Comparison of ENCODE assay signal across 24 cellular contexts in the genomic region with DNA sequence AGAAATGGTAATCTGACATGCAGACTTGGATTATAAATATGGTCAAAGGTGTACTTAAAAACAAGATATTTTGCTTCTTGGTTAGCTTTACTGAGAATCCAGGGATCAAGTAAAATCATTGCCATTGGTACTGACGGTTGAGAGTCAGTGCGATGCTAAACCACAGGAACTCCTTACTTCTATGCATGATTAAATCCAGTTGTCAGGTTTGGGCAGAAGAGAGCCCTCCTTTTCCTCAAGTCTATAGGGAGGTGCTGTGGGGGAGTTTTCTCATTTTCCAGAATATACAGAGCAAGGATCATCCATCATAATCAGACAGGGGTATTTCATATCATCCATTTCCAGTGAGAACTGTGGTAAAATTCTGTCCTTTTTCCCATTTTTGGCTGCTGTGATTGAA.
A peak's percentile ranks its signal among the peaks of the same experiment; 100 is the strongest.
DNase-seq lines count a peak whose midpoint lies in the region; ATAC-seq lines count a peak whose summit lies in the region.
"Had no signal": no experiment of that assay in that cellular context is flagged by ENCODE, and none has a peak within 500 bp of the region (broad histone marks: within the 10 kb centered on the region; RNA-seq: fewer than 3 reads in every experiment).

No MANE protein-coding gene starts in this region.

- no peaks in the 10 kb centered on the region for H3K36me3 ChIP-seq in BLaER1
- H3K36me3 ChIP-seq in BLaER1 treated with 17β-estradiol and CSF1 and Interleukin-3, amounts not matched to agents 10 nM and 100 nM, result no peaks in the 10 kb centered on the region
- H3K36me3 ChIP-seq: BE2C had no signal

- DNase-seq in amniotic epithelial cell (ENCODE audit: low read depth) (peak; percentile 44), glomerular visceral epithelial cell (ENCODE audit: extremely low spot score) (peak; percentile 11), NCI-H146 (lab: John Stamatoyannopoulos, UW) (no peak), mucosa of gallbladder (ENCODE audit: low spot score) (no peak)
- DNase-seq in activated CD4-positive, CD25-positive, alpha-beta regulatory T cell (lab: John Stamatoyannopoulos, UW), result no peak
- DNase-seq: 8988T; ACHN; BE2C; C1 segment of cervical spinal cord; CD4-positive, alpha-beta memory T cell; CD4-positive, CD25-positive, alpha-beta regulatory T cell; CD8-positive, alpha-beta memory T cell; COR-L47; DMS 273 treated with DMSO at 0.1 percent for 48 hours; DMS153; DMS53; DMS79; DND-41; EL; GDM1 had no signal

- H3K27ac ChIP-seq in BLaER1, result no peak overlapping the region
- no peak overlapping the region for H3K27ac ChIP-seq in BLaER1 treated with 17β-estradiol and CSF1 and Interleukin-3, amounts not matched to agents 10 nM and 100 nM

- no peaks in the 10 kb centered on the region for H4K20me1 ChIP-seq in BLaER1
- no peaks in the 10 kb centered on the region for H4K20me1 ChIP-seq in BLaER1 treated with 17β-estradiol and CSF1 and Interleukin-3, amounts not matched to agents 10 nM and 100 nM

- no peak for ATAC-seq in HG03045 (IDR thresholded peaks at IDR 0.05; ENCODE audit: unreplicated experiment)
- ATAC-seq: GM12878 had no signal

- H3K27me3 ChIP-seq in BLaER1, result no peaks in the 10 kb centered on the region
- no peaks in the 10 kb centered on the region for H3K27me3 ChIP-seq in BLaER1 treated with 17β-estradiol and CSF1 and Interleukin-3, amounts not matched to agents 10 nM and 100 nM
- H3K27me3 ChIP-seq: BE2C had no signal

- H3K4me2 ChIP-seq in BLaER1, result peak overlapping the region; percentile 32
- H3K4me2 ChIP-seq in BLaER1 treated with 17β-estradiol and CSF1 and Interleukin-3, amounts not matched to agents 10 nM and 100 nM, result peak overlapping the region in 7 of 11 experiments; percentile 27 to 51 (median 36); a peak in 13 of 22 replicates

- no peak overlapping the region for H3K9ac ChIP-seq in BLaER1
- H3K9ac ChIP-seq in BLaER1 treated with 17β-estradiol and CSF1 and Interleukin-3, amounts not matched to agents 10 nM and 100 nM, result no peak overlapping the region

- H3K4me3 ChIP-seq in BLaER1, result no peak overlapping the region
- no peak overlapping the region for H3K4me3 ChIP-seq in BLaER1 treated with 17β-estradiol and CSF1 and Interleukin-3, amounts not matched to agents 10 nM and 100 nM
- H3K4me3 ChIP-seq: GM12878 had no signal

- H3K9me3 ChIP-seq in BLaER1, result no peaks in the 10 kb centered on the region
- H3K9me3 ChIP-seq in BLaER1 treated with 17β-estradiol and CSF1 and Interleukin-3, amounts not matched to agents 10 nM and 100 nM (replicated peaks in 1 of 11), result no peaks in the 10 kb centered on the region; a peak in 1 of 22 replicates
- H3K9me3 ChIP-seq: BE2C had no signal

- peaks cover 13% of the 10 kb centered on the region for H3K4me1 ChIP-seq in BLaER1
- peaks cover 0 to 14% (median 8%) of the 10 kb centered on the region in 10 experiments; a peak in 11 of 20 replicates for H3K4me1 ChIP-seq in BLaER1 treated with 17β-estradiol and CSF1 and Interleukin-3, amounts not matched to agents 10 nM and 100 nM
- H3K4me1 ChIP-seq: BE2C had no signal

Comparison
In these comparisons a context has a peak if more than half of its experiments do, and no peak if none do; other contexts are left out.
1. DNase-seq: peak in amniotic epithelial cell (single experiment) and glomerular visceral epithelial cell (single experiment); none in NCI-H146 (single experiment), activated CD4-positive, CD25-positive, alpha-beta regulatory T cell (0 of 4) and mucosa of gallbladder (single experiment).